ENCODE assay signal across 21 cellular contexts in genomic region chr21:38404134-38404533, GRCh38.
"Had no signal": no experiment of that assay in that cellular context is flagged by ENCODE, and none has a peak within 500 bp of the region (broad histone marks: within the 10 kb centered on the region; RNA-seq: fewer than 3 reads in every experiment).

No MANE protein-coding gene starts in this region.

- H3K9me3 ChIP-seq: breast epithelium, esophagus squamous epithelium, left lung, pancreas, psoas muscle, spleen, thoracic aorta, vagina had no signal

- DNase-seq: activated CD4-positive, alpha-beta T cell treated with anti-CD3 and anti-CD28 coated beads for 36 hours; activated CD4-positive, CD25-positive, alpha-beta regulatory T cell; activated CD8-positive, alpha-beta memory T cell treated with anti-CD3 and anti-CD28 coated beads, Interleukin-2, amount 10 ng/mL, durations not matched to agents 7 days and 5 days; activated CD8-positive, alpha-beta T cell treated with anti-CD3 and anti-CD28 coated beads, Interleukin-2, amount 10 ng/mL, durations not matched to agents 7 days and 5 days; activated naive CD8-positive, alpha-beta T cell treated with anti-CD3 and anti-CD28 coated beads, Interleukin-2, amount 50 U/mL, for 24 hours; activated T-cell treated with anti-CD3 and anti-CD28 coated beads, Interleukin-2, amount 50 U/mL, for 48 hours; amygdala; esophagus squamous epithelium; hippocampal formation; immature natural killer cell; kidney; left lung; naive thymus-derived CD4-positive, alpha-beta T cell; nucleus accumbens; pancreas; psoas muscle; spleen; stimulated activated naive CD8-positive, alpha-beta T cell treated with anti-CD3 and anti-CD28 coated beads, Interleukin-15, Interleukin-2, amounts not matched to agents 100 U/mL and 50 U/mL, for 24 hours had no signal

- H3K27me3 ChIP-seq: esophagus squamous epithelium, left lung, vagina had no signal

- H3K4me3 ChIP-seq: breast epithelium, esophagus squamous epithelium, left lung, pancreas, psoas muscle, spleen, thoracic aorta, vagina had no signal

- H3K27ac ChIP-seq: breast epithelium, esophagus squamous epithelium, left lung, pancreas, psoas muscle, thoracic aorta, vagina had no signal

- ATAC-seq: activated CD4-positive, alpha-beta T cell treated with anti-CD3 and anti-CD28 coated beads for 36 hours; activated CD8-positive, alpha-beta memory T cell treated with anti-CD3 and anti-CD28 coated beads, Interleukin-2, amount 10 ng/mL, durations not matched to agents 7 days and 5 days; activated CD8-positive, alpha-beta T cell treated with anti-CD3 and anti-CD28 coated beads, Interleukin-2, amount 10 ng/mL, durations not matched to agents 7 days and 5 days; activated naive CD8-positive, alpha-beta T cell treated with anti-CD3 and anti-CD28 coated beads, Interleukin-2, amount 50 U/mL, for 24 hours; left lung; naive thymus-derived CD4-positive, alpha-beta T cell; pancreas; psoas muscle; stimulated activated naive CD8-positive, alpha-beta T cell treated with anti-CD3 and anti-CD28 coated beads, Interleukin-15, Interleukin-2, amounts not matched to agents 100 U/mL and 50 U/mL, for 24 hours had no signal

- H3K4me1 ChIP-seq: breast epithelium, esophagus squamous epithelium, pancreas, psoas muscle, vagina had no signal

- H3K36me3 ChIP-seq: breast epithelium, pancreas, vagina had no signal
